8 cellular contexts compared by ENCODE assay signal in genomic region chr14:95318399-95318834, GRCh38. TPM values are rescaled to one million over a fixed set of nuclear protein-coding genes. Genes with fewer than 3 reads are reported as not detected.
DNase-seq lines count a peak whose midpoint lies in the region; ATAC-seq, FAIRE-seq and TF ChIP-seq lines count a peak whose summit lies in the region.
"Had no signal": no experiment of that assay in that cellular context is flagged by ENCODE, and none has a peak within 500 bp of the region (broad histone marks: within the 10 kb centered on the region; RNA-seq: fewer than 3 reads in every experiment).

No MANE protein-coding gene starts in this region.

- H3K4me2 ChIP-seq in HCT116 (ENCODE audit: low read length) = peak overlapping the region; percentile 92

- peak overlapping the region; percentile 58 for H3K27ac Mint-ChIP-seq in activated B cell treated with CpG ODN at 0.5 μM for 24 hours
- H3K27ac Mint-ChIP-seq in stimulated activated naive CD8-positive, alpha-beta T cell treated with anti-CD3 and anti-CD28 coated beads, Interleukin-15, amount 100 ng/mL, for 72 hours = no peak overlapping the region

- RAD21 ChIA-PET in HCT116 (lab: Charles Lee; ENCODE audit: low non-redundant PET in 1 of 2, low total read pairs in 2 of 2, uncharacterized antibody in 2 of 2, unreplicated experiment in 2 of 2) = interaction anchor here in 1 of 2 experiments (0.6 to 0.7 kb wide), 2 partner anchors 151 to 679 kb away, joined by 4 to 6 read pairs; no protein-coding TSS in a partner anchor

- H3K4me1 Mint-ChIP-seq in activated B cell treated with CpG ODN at 0.5 μM for 24 hours = peaks cover 38% of the 10 kb centered on the region
- peaks cover 32% of the 10 kb centered on the region for H3K4me1 Mint-ChIP-seq in stimulated activated naive CD8-positive, alpha-beta T cell treated with anti-CD3 and anti-CD28 coated beads, Interleukin-15, amount 100 ng/mL, for 72 hours

- H3K27me3 ChIP-seq in HCT116 (ENCODE audit: insufficient read depth, low read length) = no peaks in the 10 kb centered on the region

- no peak for FAIRE-seq in kidney (lab: Jason Lieb, UNC)

- no peaks in the 10 kb centered on the region for H3K9me2 ChIP-seq in HCT116 (ENCODE audit: insufficient read depth)

- POLR2A ChIA-PET in HCT116 (lab: Charles Lee) = no interaction called here
- POLR2A ChIA-PET in activated B cell treated with CpG ODN at 0.5 μM for 24 hours (lab: Charles Lee) = interaction anchor here (0.7 to 2.5 kb wide), 7 partner anchors 9 to 161 kb away, joined by 3 to 13 read pairs (median 4); partner anchors contain the start of gene DICER1

- no TSS peak for BruUV-seq in HCT116 (replicated peaks; lab: Mats Ljungman, UMichigan)

- no peaks in the 10 kb centered on the region for H3K9me3 Mint-ChIP-seq in activated B cell treated with CpG ODN at 0.5 μM for 24 hours
- H3K9me3 Mint-ChIP-seq in stimulated activated naive CD8-positive, alpha-beta T cell treated with anti-CD3 and anti-CD28 coated beads, Interleukin-15, amount 100 ng/mL, for 72 hours = no peaks in the 10 kb centered on the region

- H3K9ac ChIP-seq in HCT116 (ENCODE audit: low read length) (0 out of 2 replicates have a peak overlapping the region, but pooled peaks have one; percentile 69), kidney (ENCODE audit: low read length in 2 of 2) (peak overlapping the region; percentile 9 to 77)

- TF ChIP-seq CTCF in HCT116 (IDR thresholded peaks at IDR 0.05 in 2 of 3, conservative IDR thresholded peaks at IDR 0.05 in 1 of 3; ENCODE audit: borderline replicate concordance in 1 of 3, insufficient read depth in 1 of 3, low read depth in 2 of 3, low read length in 2 of 3) (no peak), activated B cell treated with CpG ODN at 0.5 μM for 24 hours (IDR thresholded peaks at IDR 0.05) (no peak), kidney (IDR thresholded peaks at IDR 0.05; ENCODE audit: borderline replicate concordance, extremely low read depth, insufficient read depth) (no peak), GM10266 (IDR thresholded peaks at IDR 0.05; ENCODE audit: control insufficient read depth, insufficient read depth, low read depth, missing control alignments) (no peak)

- H2AFZ ChIP-seq in HCT116 (ENCODE audit: low read depth, low read length, poor library complexity, severe bottlenecking) = no peak overlapping the region

- H3K4me3 ChIP-seq in HCT116 (replicated peaks in 1 of 2; ENCODE audit: low read depth in 1 of 2, low read length in 2 of 2) (peak overlapping the region; percentile 59 to 71), kidney (ENCODE audit: low read length in 2 of 2) (peak overlapping the region; percentile 65 to 71)

- H3K27ac ChIP-seq in HCT116 (ENCODE audit: low read depth, low read length) (no peak overlapping the region), kidney (ENCODE audit: low read depth in 2 of 2, low read length in 2 of 2) (peak overlapping the region; percentile 83 to 90)

- H4K20me1 ChIP-seq in HCT116 (ENCODE audit: insufficient read depth) = no peaks in the 10 kb centered on the region

- H3K9me3 ChIP-seq in HCT116 (ENCODE audit: control insufficient read depth in 1 of 2, insufficient read depth in 1 of 2, low read depth in 1 of 2, low read length in 2 of 2) = no peaks in the 10 kb centered on the region
- no peaks in the 10 kb centered on the region for H3K9me3 ChIP-seq in kidney (ENCODE audit: control insufficient read depth in 1 of 2, low read length in 2 of 2)

- peaks cover 17% of the 10 kb centered on the region; the same call in 1 of the 2 replicates for H3K79me2 ChIP-seq in HCT116 (ENCODE audit: insufficient read depth, low read length)

- DNase-seq in HCT116 (ENCODE audit: low read depth, low spot score) = no peak
- DNase-seq in activated B cell treated with CpG ODN at 0.5 μM for 24 hours = no peak
- DNase-seq in kidney = peak; percentile 84
- no peak for DNase-seq in stimulated activated naive CD8-positive, alpha-beta T cell treated with anti-CD3 and anti-CD28 coated beads, Interleukin-15, amount 100 ng/mL, for 72 hours
- no peak for DNase-seq in midbrain (lab: John Stamatoyannopoulos, UW)
- DNase-seq in GM10266 (ENCODE audit: extremely low spot score) = no peak
- DNase-seq in NCI-H2081 treated with DMSO at 0.1 percent for 48 hours (lab: John Stamatoyannopoulos, UW) = no peak
- DNase-seq: SHP77 had no signal

- no peaks in the 10 kb centered on the region for H3K27me3 Mint-ChIP-seq in activated B cell treated with CpG ODN at 0.5 μM for 24 hours
- H3K27me3 Mint-ChIP-seq in stimulated activated naive CD8-positive, alpha-beta T cell treated with anti-CD3 and anti-CD28 coated beads, Interleukin-15, amount 100 ng/mL, for 72 hours = peaks cover 65% of the 10 kb centered on the region

- no peak for ATAC-seq in HCT116
- no peak for ATAC-seq in activated B cell treated with CpG ODN at 0.5 μM for 24 hours (ENCODE audit: low read depth)
- ATAC-seq in stimulated activated naive CD8-positive, alpha-beta T cell treated with anti-CD3 and anti-CD28 coated beads, Interleukin-15, amount 100 ng/mL, for 72 hours = no peak

- intact Hi-C loops in HCT116 (cut with micrococcal nuclease) (no loop called here), activated B cell treated with CpG ODN at 0.5 μM for 24 hours (cut with micrococcal nuclease) (loop anchor here (2.0 to 10.0 kb wide), 4 partner anchors 18 to 160 kb away; no protein-coding TSS in a partner anchor), kidney (cut with DNase I) (no loop called here)

- no peak for TF ChIP-seq RAD21 in HCT116 (IDR thresholded peaks at IDR 0.05; ENCODE audit: low read depth)

- peak overlapping the region; percentile 87 for H3K4me3 Mint-ChIP-seq in activated B cell treated with CpG ODN at 0.5 μM for 24 hours
- H3K4me3 Mint-ChIP-seq in stimulated activated naive CD8-positive, alpha-beta T cell treated with anti-CD3 and anti-CD28 coated beads, Interleukin-15, amount 100 ng/mL, for 72 hours = peak overlapping the region; percentile 74 to 81

- H3K36me3 Mint-ChIP-seq in activated B cell treated with CpG ODN at 0.5 μM for 24 hours (ENCODE audit: low read depth) = no peaks in the 10 kb centered on the region

- CTCF ChIA-PET in HCT116 (lab: Charles Lee) (no interaction called here), activated B cell treated with CpG ODN at 0.5 μM for 24 hours (lab: Charles Lee) (interaction anchor here (1.0 to 2.6 kb wide), 2 partner anchors 10 to 44 kb away, joined by 4 to 12 read pairs; no protein-coding TSS in a partner anchor)

- H3K36me3 ChIP-seq in HCT116 (ENCODE audit: control insufficient read depth in 1 of 2, insufficient read depth in 2 of 2, low read length in 2 of 2) (no peaks in the 10 kb centered on the region), kidney (ENCODE audit: control insufficient read depth in 1 of 2, insufficient read depth in 2 of 2, low read length in 2 of 2) (no peaks in the 10 kb centered on the region)

- H3K4me1 ChIP-seq in HCT116 (ENCODE audit: control insufficient read depth in 1 of 2, insufficient read depth in 2 of 2, low read length in 2 of 2) (peaks cover 20 to 51% of the 10 kb centered on the region in 2 experiments), kidney (ENCODE audit: control insufficient read depth in 1 of 2, insufficient read depth in 1 of 2, low read depth in 1 of 2, low read length in 2 of 2) (peaks cover 36 to 45% of the 10 kb centered on the region in 2 donors)

- TF ChIP-seq POLR2A in HCT116 (IDR thresholded peaks at IDR 0.05; ENCODE audit: borderline replicate concordance, extremely low read depth, insufficient read depth, insufficient read length) = no peak

TF ChIP-seq in HCT116, 20 proteins besides CTCF, POLR2A, EP300 and RAD21:
- no peak for TF ChIP-seq CBX3 (IDR thresholded peaks at IDR 0.05; ENCODE audit: low read depth)
- TF ChIP-seq FOSL1 (IDR thresholded peaks at IDR 0.05; ENCODE audit: low read depth) = no peak
- no peak for TF ChIP-seq ELF1 (IDR thresholded peaks at IDR 0.05; ENCODE audit: borderline replicate concordance, low read depth)
- no peak for TF ChIP-seq JUND (IDR thresholded peaks at IDR 0.05)
- TF ChIP-seq EGR1 (IDR thresholded peaks at IDR 0.05; ENCODE audit: low read depth) = no peak
- TF ChIP-seq TCF7L2 (IDR thresholded peaks at IDR 0.05; ENCODE audit: borderline replicate concordance, extremely low read depth, insufficient read depth, insufficient read length) = no peak
- no peak for TF ChIP-seq CEBPB (IDR thresholded peaks at IDR 0.05; ENCODE audit: low read depth)
- TF ChIP-seq ZFX (IDR thresholded peaks at IDR 0.05) = no peak
- no peak for TF ChIP-seq SRF (IDR thresholded peaks at IDR 0.05; ENCODE audit: low read depth)
- no peak for TF ChIP-seq REST (IDR thresholded peaks at IDR 0.05; ENCODE audit: low read depth)

RNA-seq across cellular contexts. Expression of gene CLMN, which starts 1.3 kb away (rescaled TPM):
- total RNA-seq in HCT116 (2021; ENCODE audit: unreplicated experiment) (33.4 TPM), activated B cell treated with CpG ODN at 0.5 μM for 24 hours (23.4 and 23.9 TPM in 2 replicates), kidney (151 TPM)
- 13.3 and 13.8 TPM in 2 replicates for polyA plus RNA-seq in HCT116 (2012)
- 33.1 TPM for polyA plus RNA-seq in kidney (ENCODE audit: insufficient read depth, low read depth, low replicate concordance)
